In genomic region chr17:17708816-17709215, GRCh38 we compare ENCODE assay signal across 22 cellular contexts. TPM values are rescaled to one million over a fixed set of nuclear protein-coding genes. Genes with fewer than 3 reads are reported as not detected.
DNase-seq lines count a peak whose midpoint lies in the region; ATAC-seq, FAIRE-seq and TF ChIP-seq lines count a peak whose summit lies in the region.
"Had no signal": no experiment of that assay in that cellular context is flagged by ENCODE, and none has a peak within 500 bp of the region (broad histone marks: within the 10 kb centered on the region; RNA-seq: fewer than 3 reads in every experiment).

No MANE protein-coding gene starts in this region.

- H4K91ac ChIP-seq in neuronal stem cell (ENCODE audit: low read depth, low read length, poor library complexity): no peak overlapping the region

- H3K36me3 ChIP-seq in neuronal stem cell (replicated peaks in 1 of 2; ENCODE audit: control insufficient read depth in 2 of 2, insufficient read depth in 2 of 2, low read length in 2 of 2): peaks cover 4 to 21% of the 10 kb centered on the region in 2 donors

- H3K18ac ChIP-seq in neuronal stem cell (ENCODE audit: low read length): peak overlapping the region; percentile 44

- no peak overlapping the region for H4K8ac ChIP-seq in neuronal stem cell (ENCODE audit: low read depth, low read length)

- H3K27ac Mint-ChIP-seq in Calu3 (ENCODE audit: unreplicated experiment) (peak overlapping the region; percentile 82), brain (peak overlapping the region in 3 of 5 experiments; percentile 57 to 79 (median 68))

- no peaks in the 10 kb centered on the region for H3K9me3 ChIP-seq in A549
- peaks cover 0 to 6% of the 10 kb centered on the region in 2 donors for H3K9me3 ChIP-seq in neuronal stem cell (replicated peaks in 1 of 2; ENCODE audit: control insufficient read depth in 2 of 2, insufficient read depth in 1 of 2, low read depth in 1 of 2, low read length in 2 of 2)
- H3K9me3 ChIP-seq: BLaER1, SJCRH30 had no signal

- POLR2A ChIA-PET in A549 (lab: Yijun Ruan, JAX): no interaction called here

- ATAC-seq in A549: no peak
- ATAC-seq in GM21737 (IDR thresholded peaks at IDR 0.05; ENCODE audit: unreplicated experiment): no peak
- no peak for ATAC-seq in HG03108 (IDR thresholded peaks at IDR 0.05; ENCODE audit: unreplicated experiment)
- ATAC-seq: K562 had no signal

- intact Hi-C loops in Calu3 (cut with micrococcal nuclease; ENCODE audit: unreplicated experiment): no loop called here
- intact Hi-C loops in head of caudate nucleus (cut with DNase I): no loop called here

- H2BK120ac ChIP-seq in neuronal stem cell (ENCODE audit: low read depth, low read length): no peak overlapping the region

- 87% methylated on average over 9 of the region's 9 CpGs for whole genome bisulfite sequencing in A549 (ENCODE audit: missing lambda C conversion rate)
- WGBS in neuronal stem cell (ENCODE audit: extremely low coverage in 2 of 2, insufficient read length in 2 of 2, insufficient replicate concordance in 1 of 2), 2 donors: no CpG with 5 or more reads among the region's 9 CpGs

- H3K4ac ChIP-seq in neuronal stem cell (ENCODE audit: low read length): no peak overlapping the region

- DNase-seq in A549 (ENCODE audit: low read depth in 1 of 2, low spot score in 1 of 2) (no peak), Calu3 (no peak), neuronal stem cell (ENCODE audit: low spot score) (no peak), head of caudate nucleus (no peak), NCI-H69 (lab: John Stamatoyannopoulos, UW) (no peak)
- DNase-seq: CD8-positive, alpha-beta memory T cell; DMS79; NCI-H187; NCI-H2227 treated with DMSO at 0.1 percent for 48 hours; NCI-H510A treated with DMSO at 0.1 percent for 48 hours; NCI-H82; OCI-M1; RPMI8226; SJCRH30 had no signal

- no peak for TF ChIP-seq POLR2A in A549 (IDR thresholded peaks at IDR 0.05; ENCODE audit: low read length)

- H3K23ac ChIP-seq in neuronal stem cell (ENCODE audit: low read depth, low read length, poor library complexity): no peak overlapping the region

- H2BK15ac ChIP-seq in neuronal stem cell (ENCODE audit: low read length): no peak overlapping the region

- TF ChIP-seq CTCF in A549 (IDR thresholded peaks at IDR 0.05) (no peak), Calu3 (IDR thresholded peaks at IDR 0.05; ENCODE audit: unreplicated experiment) (no peak), brain (conservative IDR thresholded peaks at IDR 0.05) (no peak)

- no TSS peak for BruUV-seq in Calu3 (replicated peaks; lab: Mats Ljungman, UMichigan)

- CTCF ChIA-PET in A549 (lab: Yijun Ruan, JAX): interaction anchor here (1.1 to 2.8 kb wide), 7 partner anchors 12 to 103 kb away, joined by 3 to 14 read pairs (median 5); no protein-coding TSS in a partner anchor
- CTCF ChIA-PET in Calu3 (lab: Charles Lee): no interaction called here

- no peak for FAIRE-seq in A549 (lab: Jason Lieb, UNC)
- FAIRE-seq: GM12892, GM18507, H54, K562 had no signal

- H3K4me3 ChIP-seq in A549 (no peak overlapping the region), neuronal stem cell (ENCODE audit: low read length in 2 of 2) (no peak overlapping the region)
- H3K4me3 ChIP-seq: BLaER1, K562, SJCRH30 had no signal

- no peak for TF ChIP-seq RAD21 in A549 (conservative IDR thresholded peaks at IDR 0.05 in 1 of 2, IDR thresholded peaks at IDR 0.05 in 1 of 2)

- no peak overlapping the region for H3K4me3 Mint-ChIP-seq in Calu3 (ENCODE audit: low read depth, unreplicated experiment)
- no peak overlapping the region for H3K4me3 Mint-ChIP-seq in brain
- H3K4me3 Mint-ChIP-seq: CD8-positive, alpha-beta memory T cell had no signal

- H3K79me1 ChIP-seq in neuronal stem cell (ENCODE audit: low read depth, low read length): peaks cover 25% of the 10 kb centered on the region

- H3K9me3 Mint-ChIP-seq in Calu3 (ENCODE audit: low read depth, unreplicated experiment): no peaks in the 10 kb centered on the region
- no peaks in the 10 kb centered on the region for H3K9me3 Mint-ChIP-seq in brain
- H3K9me3 Mint-ChIP-seq: CD8-positive, alpha-beta memory T cell had no signal

- H3K4me1 ChIP-seq in A549 (peaks cover 71% of the 10 kb centered on the region), neuronal stem cell (ENCODE audit: control insufficient read depth in 2 of 2, insufficient read depth in 1 of 2, low read depth in 1 of 2, low read length in 2 of 2) (peaks cover 28 to 36% of the 10 kb centered on the region in 2 donors)

- TF ChIP-seq EP300 in A549 (IDR thresholded peaks at IDR 0.05): no peak

- H3K4me2 ChIP-seq in A549 (no peak overlapping the region), neuronal stem cell (ENCODE audit: insufficient read depth, low read length, poor library complexity, severe bottlenecking) (no peak overlapping the region)
- H3K4me2 ChIP-seq: BLaER1 had no signal

- peak overlapping the region; percentile 63 for H2BK5ac ChIP-seq in neuronal stem cell (ENCODE audit: low read length)

- no peak overlapping the region for H2AFZ ChIP-seq in neuronal stem cell (ENCODE audit: low read length)

- no peaks in the 10 kb centered on the region for H3K27me3 ChIP-seq in neuronal stem cell (ENCODE audit: control insufficient read depth in 3 of 3, insufficient read depth in 3 of 3, low read depth in 1 of 3, low read length in 3 of 3)
- H3K27me3 ChIP-seq: BLaER1, SJCRH30 had no signal

- no peak overlapping the region for H2BK12ac ChIP-seq in neuronal stem cell (ENCODE audit: low read length)

- peaks cover 42% of the 10 kb centered on the region for H3K4me1 Mint-ChIP-seq in Calu3 (ENCODE audit: low read depth, unreplicated experiment)
- peaks cover 66% of the 10 kb centered on the region for H3K4me1 Mint-ChIP-seq in brain

- H3K27ac ChIP-seq in A549 (peak overlapping the region; percentile 94 to 95; a peak in 4 of 6 replicates), neuronal stem cell (replicated peaks; ENCODE audit: low read length) (no peak overlapping the region)
- H3K27ac ChIP-seq: SJCRH30 had no signal

- H3K27me3 Mint-ChIP-seq in Calu3 (ENCODE audit: unreplicated experiment) (no peaks in the 10 kb centered on the region), brain (no peaks in the 10 kb centered on the region)
- H3K27me3 Mint-ChIP-seq: CD8-positive, alpha-beta memory T cell had no signal

- H2AK5ac ChIP-seq in neuronal stem cell (ENCODE audit: low read depth, low read length): peak overlapping the region; percentile 70

- no peak overlapping the region for H3K14ac ChIP-seq in neuronal stem cell (ENCODE audit: low read length)

- H3K36me3 Mint-ChIP-seq in Calu3 (ENCODE audit: insufficient read depth, unreplicated experiment) (peaks cover 56% of the 10 kb centered on the region), brain (peaks cover 11% of the 10 kb centered on the region)

- H3K9ac ChIP-seq in neuronal stem cell (ENCODE audit: low read depth, low read length, poor library complexity): no peak overlapping the region
- H3K9ac ChIP-seq: BLaER1 had no signal

TF ChIP-seq in A549, 52 proteins besides CTCF, POLR2A, EP300 and RAD21:
- 0 out of 2 replicates have a peak, but pooled peaks have one; percentile 39 for TF ChIP-seq KDM1A (IDR thresholded peaks at IDR 0.05; ENCODE audit: low read depth)
- no peak for TF ChIP-seq RCOR1 (IDR thresholded peaks at IDR 0.05; ENCODE audit: low read depth, low read length)

RNA-seq across cellular contexts. Expression of gene RAI1, which starts 27.6 kb away (rescaled TPM):
- polyA plus RNA-seq in A549 (2011; rRNA removed) (3.5 and 7.1 TPM in 2 replicates), A549 (2017; fragmentation: RNase III; extraction: RNeasy Plus Mini Kit Qiagen cat#74134 plus additional on column Dnase treatment) (18.9 to 23.8 TPM (median 23.3 TPM) in 3 replicates), brain (ENCODE audit: insufficient read depth, low read depth, low replicate concordance) (22.1 TPM)
- polyA plus RNA-seq in A549 (2012; cell fraction: cytosol; rRNA removed): 7.1 and 11.2 TPM in 2 replicates
- 27.6 and 28.1 TPM in 2 replicates for polyA plus RNA-seq in A549 (2012; cell fraction: nucleus; rRNA removed)
- polyA minus RNA-seq in A549 (2011; rRNA and poly(A)+ RNA removed): 5.7 and 9.7 TPM in 2 replicates
- 38.0 and 43.4 TPM in 2 replicates for total RNA-seq in Calu3 (2022)
- 15.1 TPM for polyA plus RNA-seq in neuronal stem cell (2013, experiment 1 of 2)
- 16.0 TPM for polyA plus RNA-seq in neuronal stem cell (2013, experiment 2 of 2)
